1 cellular context compared by ENCODE assay signal in the genomic region with DNA sequence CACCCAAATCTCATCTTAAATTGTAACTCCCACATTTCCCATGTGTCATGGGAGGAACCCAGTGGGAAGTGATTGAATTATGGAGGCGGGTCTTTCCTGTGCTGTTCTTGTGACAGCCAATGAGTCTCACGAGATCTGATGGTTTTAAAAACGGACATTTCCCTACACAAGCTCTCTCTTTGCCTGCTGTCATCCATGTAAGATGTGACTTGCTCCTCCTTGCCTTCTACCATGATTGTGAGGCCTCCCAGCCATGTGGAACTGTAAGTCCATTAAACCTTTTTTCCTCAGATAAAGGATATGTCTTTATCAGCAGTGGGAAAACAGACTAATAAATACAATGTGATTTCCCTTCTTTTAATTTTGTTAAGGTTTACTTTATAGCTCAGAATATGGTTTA. TPM values are rescaled to one million over a fixed set of nuclear protein-coding genes. Genes with fewer than 3 reads are reported as not detected.
"Had no signal": no experiment of that assay in that cellular context is flagged by ENCODE, and none has a peak within 500 bp of the region (broad histone marks: within the 10 kb centered on the region; RNA-seq: fewer than 3 reads in every experiment).

No MANE protein-coding gene starts in this region.

RNA-seq across cellular contexts. Expression of a gene that starts 30.1 kb away (rescaled TPM):
- total RNA-seq: NCI-H460 had no signal
